In genomic region chr20:62143118-62143975, GRCh38 we compare ENCODE assay signal across 8 cellular contexts.
DNase-seq lines count a peak whose midpoint lies in the region; ATAC-seq, FAIRE-seq and TF ChIP-seq lines count a peak whose summit lies in the region.

TSS of gene PSMA7 (minus strand) at chr20:62143394. CDS start at chr20:62143303, 91 bp downstream.
TSS of gene SS18L1 (plus strand) at chr20:62143769. CDS start at chr20:62143821, 52 bp downstream.

- H3K27me3 Mint-ChIP-seq in nephron (ENCODE audit: low read depth): peaks cover 3% of the 10 kb centered on the region

- H3K36me3 Mint-ChIP-seq in nephron (ENCODE audit: low read depth): peaks cover 23% of the 10 kb centered on the region

- no peaks in the 10 kb centered on the region for H3K9me3 Mint-ChIP-seq in nephron

- peaks cover 47% of the 10 kb centered on the region for H3K4me1 Mint-ChIP-seq in nephron

- H3K9ac ChIP-seq in HUES6 (ENCODE audit: low read length): peak within 1 kb of the TSS; percentile 95

- H3K36me3 ChIP-seq in HUES6 (ENCODE audit: control insufficient read depth, insufficient read depth, low read length): peaks cover 45% of the 10 kb centered on the region

- no peaks in the 10 kb centered on the region for H3K27me3 ChIP-seq in HUES6 (ENCODE audit: control insufficient read depth, insufficient read depth, low read length)

- H3K4me1 ChIP-seq in HUES6 (ENCODE audit: control insufficient read depth, insufficient read depth, low read length): peaks cover 15% of the 10 kb centered on the region; the same call in 1 of the 2 replicates

- peak within 1 kb of the TSS; percentile 94 to 99 (median 98) for H3K4me3 Mint-ChIP-seq in nephron

- TF ChIP-seq CTCF in fibroblast of pulmonary artery (IDR thresholded peaks at IDR 0.05; ENCODE audit: low read length, missing control alignments) (no peak), nephron (IDR thresholded peaks at IDR 0.05; ENCODE audit: unreplicated experiment in 3 of 3) (no peak)

- H3K27ac Mint-ChIP-seq in nephron: peak within 1 kb of the TSS; percentile 96 to 99 (median 96)

- peak; percentile 71 for ATAC-seq in GM21390 (IDR thresholded peaks at IDR 0.05; ENCODE audit: unreplicated experiment)
- peak; percentile 87 for ATAC-seq in stimulated activated naive CD8-positive, alpha-beta T cell treated with anti-CD3 and anti-CD28 coated beads, Interleukin-15, Interleukin-2, amounts not matched to agents 100 U/mL and 50 U/mL, for 24 hours

- DNase-seq in DMS 273 treated with DMSO at 0.1 percent for 48 hours (lab: John Stamatoyannopoulos, UW) (peak; percentile 55), RCC 7860 (ENCODE audit: low spot score) (peak; percentile 78), fibroblast of pulmonary artery (ENCODE audit: low read depth) (peak; percentile 88)
- DNase-seq in activated T-helper 1 cell treated with anti-CD3 and anti-CD28 coated beads, Interleukin-2, amount 50 U/mL, for 16 hours (ENCODE audit: low read depth in 1 of 2, low spot score in 1 of 2): peak; percentile 67 to 82
- DNase-seq in stimulated activated naive CD8-positive, alpha-beta T cell treated with anti-CD3 and anti-CD28 coated beads, Interleukin-15, Interleukin-2, amounts not matched to agents 100 U/mL and 50 U/mL, for 24 hours: peak; percentile 88

- no peak for FAIRE-seq in RCC 7860 (lab: Jason Lieb, UNC)

- H3K27ac ChIP-seq in HUES6 (ENCODE audit: low read depth, low read length): peak within 1 kb of the TSS; percentile 62; the same call in 1 of the 2 replicates

- H3K4me3 ChIP-seq in HUES6 (ENCODE audit: low read depth, low read length): peak within 1 kb of the TSS; percentile 68
- peak within 1 kb of the TSS; percentile 76 for H3K4me3 ChIP-seq in fibroblast of pulmonary artery (replicated peaks; ENCODE audit: low read depth, low read length)

- H3K9me3 ChIP-seq in HUES6 (ENCODE audit: control insufficient read depth, insufficient read depth, low read depth, low read length): no peaks in the 10 kb centered on the region

Comparison
In these comparisons a context has a peak if more than half of its experiments do, and no peak if none do; other contexts are left out.
1. Peak in every context shown above with its lines: DNase-seq, ATAC-seq, H3K4me3 ChIP-seq and H3K27ac ChIP-seq.